Comparison of ENCODE assay signal across 8 cellular contexts in the genomic region with DNA sequence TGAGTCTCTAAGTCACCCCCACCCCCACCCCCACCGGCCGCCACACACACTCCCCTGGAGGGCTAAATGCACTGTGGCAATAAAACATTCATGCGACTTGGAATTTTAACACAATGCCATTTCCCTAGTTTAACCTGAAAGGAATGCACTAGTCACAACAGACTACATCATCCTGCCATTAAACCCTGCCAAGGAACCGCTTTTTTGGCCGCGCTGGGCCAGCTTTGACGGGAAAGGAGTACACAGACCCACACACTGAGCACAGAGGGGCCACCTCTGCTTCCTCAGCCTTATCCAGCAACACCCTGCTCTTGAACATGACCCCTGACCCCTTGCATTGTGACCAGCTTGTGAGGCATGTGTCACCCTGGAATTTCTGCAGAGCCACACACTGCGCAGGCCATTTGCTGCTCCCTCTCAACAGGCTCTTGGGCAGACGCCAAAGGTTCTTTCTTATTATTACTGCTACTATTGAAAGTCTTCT.
DNase-seq lines count a peak whose midpoint lies in the region; ATAC-seq and TF ChIP-seq lines count a peak whose summit lies in the region.

No MANE protein-coding gene starts in this region.

- no peaks in the 10 kb centered on the region for H3K9me3 ChIP-seq in CD4-positive, alpha-beta memory T cell (ENCODE audit: control insufficient read depth in 1 of 2, low read length in 2 of 2)

- no peaks in the 10 kb centered on the region for H3K9me3 Mint-ChIP-seq in mesothelial cell of epicardium
- peaks cover 4 to 5% of the 10 kb centered on the region in 2 donors for H3K9me3 Mint-ChIP-seq in activated naive CD4-positive, alpha-beta T cell treated with anti-CD3 and anti-CD28 coated beads, Interleukin-2, amount 50 U/mL, for 72 hours
- H3K9me3 Mint-ChIP-seq in CD4-positive, alpha-beta memory T cell = peaks cover 0 to 10% (median 6%) of the 10 kb centered on the region in 8 donors
- no peaks in the 10 kb centered on the region for H3K9me3 Mint-ChIP-seq in activated CD4-positive, alpha-beta T cell treated with anti-CD3 and anti-CD28 coated beads, Interleukin-2, amount 10 ng/mL, durations not matched to agents 24 days and 14 days

- no peak overlapping the region for H3K27ac ChIP-seq in CD4-positive, alpha-beta memory T cell (ENCODE audit: low read depth, low read length)

- no peaks in the 10 kb centered on the region for H3K27me3 Mint-ChIP-seq in mesothelial cell of epicardium (ENCODE audit: low read depth)
- no peaks in the 10 kb centered on the region for H3K27me3 Mint-ChIP-seq in CD4-positive, alpha-beta memory T cell
- no peaks in the 10 kb centered on the region for H3K27me3 Mint-ChIP-seq in activated CD4-positive, alpha-beta T cell treated with anti-CD3 and anti-CD28 coated beads, Interleukin-2, amount 10 ng/mL, durations not matched to agents 24 days and 14 days

- H3K4me1 Mint-ChIP-seq in mesothelial cell of epicardium = peaks cover 56% of the 10 kb centered on the region
- no peaks in the 10 kb centered on the region for H3K4me1 Mint-ChIP-seq in CD4-positive, alpha-beta memory T cell
- H3K4me1 Mint-ChIP-seq in activated CD4-positive, alpha-beta T cell treated with anti-CD3 and anti-CD28 coated beads, Interleukin-2, amount 10 ng/mL, durations not matched to agents 24 days and 14 days = no peaks in the 10 kb centered on the region

- no peaks in the 10 kb centered on the region for H3K36me3 ChIP-seq in CD4-positive, alpha-beta memory T cell (ENCODE audit: insufficient read depth, low read length)

- DNase-seq in AG08395 (ENCODE audit: low spot score) = peak; percentile 92
- DNase-seq in NCI-H446 treated with DMSO at 0.1 percent for 48 hours (lab: John Stamatoyannopoulos, UW) = peak; percentile 93
- DNase-seq in epithelial cell of esophagus (ENCODE audit: low read depth) = peak; percentile 59
- DNase-seq in mesothelial cell of epicardium (ENCODE audit: low spot score in 2 of 2, unreplicated experiment in 2 of 2) = peak in 1 of 2 experiments; percentile 70
- no peak for DNase-seq in activated naive CD4-positive, alpha-beta T cell treated with anti-CD3 and anti-CD28 coated beads, Interleukin-2, amount 50 U/mL, for 72 hours (ENCODE audit: low spot score in 2 of 2)
- no peak for DNase-seq in CD4-positive, alpha-beta memory T cell
- no peak for DNase-seq in activated CD4-positive, alpha-beta T cell treated with anti-CD3 and anti-CD28 coated beads, Interleukin-2, amount 10 ng/mL, durations not matched to agents 24 days and 14 days

- no peak for ATAC-seq in GM21717 (IDR thresholded peaks at IDR 0.05; ENCODE audit: unreplicated experiment)
- ATAC-seq in activated naive CD4-positive, alpha-beta T cell treated with anti-CD3 and anti-CD28 coated beads, Interleukin-2, amount 50 U/mL, for 72 hours = no peak

- peak overlapping the region; percentile 97 for H3K27ac Mint-ChIP-seq in mesothelial cell of epicardium
- H3K27ac Mint-ChIP-seq in activated naive CD4-positive, alpha-beta T cell treated with anti-CD3 and anti-CD28 coated beads, Interleukin-2, amount 50 U/mL, for 72 hours = no peak overlapping the region
- no peak overlapping the region for H3K27ac Mint-ChIP-seq in CD4-positive, alpha-beta memory T cell
- H3K27ac Mint-ChIP-seq in activated CD4-positive, alpha-beta T cell treated with anti-CD3 and anti-CD28 coated beads, Interleukin-2, amount 10 ng/mL, durations not matched to agents 24 days and 14 days = no peak overlapping the region

- POLR2A ChIA-PET in CD4-positive, alpha-beta memory T cell (lab: Charles Lee; ENCODE audit: partially characterized antibody) = no interaction called here

- intact Hi-C loops in CD4-positive, alpha-beta memory T cell (cut with micrococcal nuclease) = no loop called here
- intact Hi-C loops in activated CD4-positive, alpha-beta T cell treated with anti-CD3 and anti-CD28 coated beads, Interleukin-2, amount 10 ng/mL, durations not matched to agents 24 days and 14 days (cut with micrococcal nuclease) = no loop called here

- H3K27me3 ChIP-seq in CD4-positive, alpha-beta memory T cell (ENCODE audit: insufficient read depth, low read length) = no peaks in the 10 kb centered on the region

- no peak overlapping the region for H3K4me3 ChIP-seq in epithelial cell of esophagus (ENCODE audit: low read length)
- no peak overlapping the region for H3K4me3 ChIP-seq in CD4-positive, alpha-beta memory T cell (ENCODE audit: low read length in 2 of 2)

- no peaks in the 10 kb centered on the region for H3K36me3 Mint-ChIP-seq in mesothelial cell of epicardium
- H3K36me3 Mint-ChIP-seq in activated naive CD4-positive, alpha-beta T cell treated with anti-CD3 and anti-CD28 coated beads, Interleukin-2, amount 50 U/mL, for 72 hours = no peaks in the 10 kb centered on the region
- H3K36me3 Mint-ChIP-seq in CD4-positive, alpha-beta memory T cell = no peaks in the 10 kb centered on the region
- no peaks in the 10 kb centered on the region for H3K36me3 Mint-ChIP-seq in activated CD4-positive, alpha-beta T cell treated with anti-CD3 and anti-CD28 coated beads, Interleukin-2, amount 10 ng/mL, durations not matched to agents 24 days and 14 days (ENCODE audit: low read depth)

- no peak for TF ChIP-seq CTCF in epithelial cell of esophagus (IDR thresholded peaks at IDR 0.05; ENCODE audit: insufficient read depth, low read depth, low read length, missing control alignments)
- TF ChIP-seq CTCF in mesothelial cell of epicardium (IDR thresholded peaks at IDR 0.05; ENCODE audit: unreplicated experiment) = no peak

- H3K4me1 ChIP-seq in CD4-positive, alpha-beta memory T cell (ENCODE audit: insufficient read depth, low read length) = no peaks in the 10 kb centered on the region

- CTCF ChIA-PET in CD4-positive, alpha-beta memory T cell (lab: Charles Lee; ENCODE audit: partially characterized antibody) = no interaction called here

- H3K4me3 Mint-ChIP-seq in mesothelial cell of epicardium = peak overlapping the region; percentile 58
- H3K4me3 Mint-ChIP-seq in CD4-positive, alpha-beta memory T cell = no peak overlapping the region
- H3K4me3 Mint-ChIP-seq in activated CD4-positive, alpha-beta T cell treated with anti-CD3 and anti-CD28 coated beads, Interleukin-2, amount 10 ng/mL, durations not matched to agents 24 days and 14 days = no peak overlapping the region

Comparison
In these comparisons a context has a peak if more than half of its experiments do, and no peak if none do; other contexts are left out.
1. DNase-seq: peak in AG08395 (single experiment), NCI-H446 treated with DMSO at 0.1 percent for 48 hours (single experiment) and epithelial cell of esophagus (single experiment); none in activated naive CD4-positive, alpha-beta T cell treated with anti-CD3 and anti-CD28 coated beads, Interleukin-2, amount 50 U/mL, for 72 hours (0 of 2), CD4-positive, alpha-beta memory T cell (0 of 5) and activated CD4-positive, alpha-beta T cell treated with anti-CD3 and anti-CD28 coated beads, Interleukin-2, amount 10 ng/mL, durations not matched to agents 24 days and 14 days (single experiment).